Comparison of ENCODE assay signal across 28 cellular contexts in the genomic region with DNA sequence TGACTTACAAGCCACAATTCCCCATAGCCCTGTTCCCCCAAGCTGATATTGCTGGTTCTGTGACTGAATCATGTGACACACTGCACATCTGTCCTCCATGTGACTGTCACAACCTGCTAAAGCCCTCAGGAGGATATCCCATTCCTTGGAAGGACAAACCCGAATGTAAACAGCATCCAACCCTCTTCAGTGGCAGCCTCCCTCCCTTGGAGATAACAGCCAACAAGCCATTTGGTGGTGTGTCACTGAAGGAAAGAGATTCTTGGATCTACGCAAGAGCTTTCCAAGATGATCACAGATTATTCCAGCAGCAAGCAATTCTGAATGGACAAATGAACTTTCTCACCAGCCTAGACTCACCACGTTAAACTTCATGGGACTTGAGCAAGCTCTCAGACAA.
"Had no signal": no experiment of that assay in that cellular context is flagged by ENCODE, and none has a peak within 500 bp of the region (broad histone marks: within the 10 kb centered on the region; RNA-seq: fewer than 3 reads in every experiment).

No MANE protein-coding gene starts in this region.

- H3K27ac ChIP-seq: foreskin keratinocyte, heart right ventricle, pancreas, prostate gland, sigmoid colon, uterus had no signal

- H3K36me3 ChIP-seq: heart right ventricle, pancreas, prostate gland, sigmoid colon, uterus had no signal

- H3K9me3 Mint-ChIP-seq: activated B cell treated with CpG ODN at 0.5 μM for 24 hours; activated CD8-positive, alpha-beta T cell treated with anti-CD3 and anti-CD28 coated beads for 36 hours; activated T-cell treated with anti-CD3 and anti-CD28 coated beads, Interleukin-2, amount 50 U/mL, for 4 hours; activated T-helper 17 cell treated with anti-CD3 and anti-CD28 coated beads, Interleukin-2, amount 50 U/mL, for 72 hours; dendritic cell treated with granulocyte-macrophage colony-stimulating factor and Interleukin-4, amounts not matched to agents 40 ng/mL and 50 ng/mL, for 4 days; endodermal cell; naive thymus-derived CD4-positive, alpha-beta T cell; neural crest cell; stimulated activated effector memory CD8-positive, alpha-beta T cell treated with anti-CD3 and anti-CD28 coated beads, Interleukin-12 subunit alpha, Interleukin-12 subunit beta, amount 100 ng/mL, for 72 hours; stimulated activated naive CD8-positive, alpha-beta T cell treated with anti-CD3 and anti-CD28 coated beads, Interleukin-15, amount 100 ng/mL, for 72 hours had no signal

- H3K4me1 ChIP-seq: heart right ventricle, pancreas, prostate gland, sigmoid colon, uterus had no signal

- DNase-seq: activated B cell treated with CpG ODN at 0.5 μM for 24 hours; activated CD4-positive, alpha-beta T cell treated with anti-CD3 and anti-CD28 coated beads, Interleukin-2, amount 50 U/mL, for 1 hour; activated CD8-positive, alpha-beta T cell treated with anti-CD3 and anti-CD28 coated beads for 36 hours; activated gamma-delta T cell treated with Interleukin-2 at 50 U/mL for 16 hours; activated naive CD4-positive, alpha-beta T cell treated with anti-CD3 and anti-CD28 coated beads, Interleukin-2, amount 50 U/mL, for 16 hours; activated T-cell treated with anti-CD3 and anti-CD28 coated beads, Interleukin-2, amount 50 U/mL, for 4 hours; amniotic stem cell; central memory CD4-positive, alpha-beta T cell; endodermal cell; foreskin keratinocyte; heart right ventricle; midbrain; naive thymus-derived CD4-positive, alpha-beta T cell; pancreas; retina; sigmoid colon; small intestine; stimulated activated CD4-positive, alpha-beta T cell treated with anti-CD3 and anti-CD28 coated beads, Interleukin-4, amount 100 ng/mL, for 24 hours; stimulated activated naive CD8-positive, alpha-beta T cell treated with anti-CD3 and anti-CD28 coated beads, Interleukin-15, amount 100 ng/mL, for 72 hours; substantia nigra; uterus had no signal

- H3K27ac Mint-ChIP-seq: activated B cell treated with CpG ODN at 0.5 μM for 24 hours; activated CD8-positive, alpha-beta T cell treated with anti-CD3 and anti-CD28 coated beads for 36 hours; activated T-helper 17 cell treated with anti-CD3 and anti-CD28 coated beads, Interleukin-2, amount 50 U/mL, for 72 hours; dendritic cell treated with granulocyte-macrophage colony-stimulating factor and Interleukin-4, amounts not matched to agents 40 ng/mL and 50 ng/mL, for 4 days; endodermal cell; naive thymus-derived CD4-positive, alpha-beta T cell; stimulated activated effector memory CD8-positive, alpha-beta T cell treated with anti-CD3 and anti-CD28 coated beads, Interleukin-12 subunit alpha, Interleukin-12 subunit beta, amount 100 ng/mL, for 72 hours; type B pancreatic cell had no signal

- ATAC-seq: activated CD8-positive, alpha-beta T cell treated with anti-CD3 and anti-CD28 coated beads for 36 hours; activated T-cell treated with anti-CD3 and anti-CD28 coated beads, Interleukin-2, amount 50 U/mL, for 4 hours; activated T-helper 17 cell treated with anti-CD3 and anti-CD28 coated beads, Interleukin-2, amount 50 U/mL, for 72 hours; esophagus mucosa; foreskin keratinocyte; heart right ventricle; naive thymus-derived CD4-positive, alpha-beta T cell; pancreas; stimulated activated effector memory CD8-positive, alpha-beta T cell treated with anti-CD3 and anti-CD28 coated beads, Interleukin-12 subunit alpha, Interleukin-12 subunit beta, amount 100 ng/mL, for 72 hours; stimulated activated naive CD8-positive, alpha-beta T cell treated with anti-CD3 and anti-CD28 coated beads, Interleukin-15, amount 100 ng/mL, for 72 hours had no signal

- H3K4me3 ChIP-seq: heart right ventricle, pancreas, prostate gland, sigmoid colon, uterus had no signal

- H3K4me1 Mint-ChIP-seq: activated B cell treated with CpG ODN at 0.5 μM for 24 hours; activated T-helper 17 cell treated with anti-CD3 and anti-CD28 coated beads, Interleukin-2, amount 50 U/mL, for 72 hours; stimulated activated effector memory CD8-positive, alpha-beta T cell treated with anti-CD3 and anti-CD28 coated beads, Interleukin-12 subunit alpha, Interleukin-12 subunit beta, amount 100 ng/mL, for 72 hours; stimulated activated naive CD8-positive, alpha-beta T cell treated with anti-CD3 and anti-CD28 coated beads, Interleukin-15, amount 100 ng/mL, for 72 hours had no signal

- H3K36me3 Mint-ChIP-seq: naive thymus-derived CD4-positive, alpha-beta T cell; stimulated activated effector memory CD8-positive, alpha-beta T cell treated with anti-CD3 and anti-CD28 coated beads, Interleukin-12 subunit alpha, Interleukin-12 subunit beta, amount 100 ng/mL, for 72 hours had no signal

- FAIRE-seq: pancreas, small intestine had no signal

- H3K9me3 ChIP-seq: heart right ventricle, pancreas, prostate gland, sigmoid colon, uterus had no signal

- H3K27me3 Mint-ChIP-seq: activated B cell treated with CpG ODN at 0.5 μM for 24 hours; activated CD8-positive, alpha-beta T cell treated with anti-CD3 and anti-CD28 coated beads for 36 hours; activated T-helper 17 cell treated with anti-CD3 and anti-CD28 coated beads, Interleukin-2, amount 50 U/mL, for 72 hours; stimulated activated naive CD8-positive, alpha-beta T cell treated with anti-CD3 and anti-CD28 coated beads, Interleukin-15, amount 100 ng/mL, for 72 hours; type B pancreatic cell had no signal

- H3K4me3 Mint-ChIP-seq: activated B cell treated with CpG ODN at 0.5 μM for 24 hours; activated CD8-positive, alpha-beta T cell treated with anti-CD3 and anti-CD28 coated beads for 36 hours; activated T-cell treated with anti-CD3 and anti-CD28 coated beads, Interleukin-2, amount 50 U/mL, for 4 hours; activated T-helper 17 cell treated with anti-CD3 and anti-CD28 coated beads, Interleukin-2, amount 50 U/mL, for 72 hours; dendritic cell treated with granulocyte-macrophage colony-stimulating factor and Interleukin-4, amounts not matched to agents 40 ng/mL and 50 ng/mL, for 4 days; endodermal cell; naive thymus-derived CD4-positive, alpha-beta T cell; neural crest cell; stimulated activated effector memory CD8-positive, alpha-beta T cell treated with anti-CD3 and anti-CD28 coated beads, Interleukin-12 subunit alpha, Interleukin-12 subunit beta, amount 100 ng/mL, for 72 hours; stimulated activated naive CD8-positive, alpha-beta T cell treated with anti-CD3 and anti-CD28 coated beads, Interleukin-15, amount 100 ng/mL, for 72 hours; type B pancreatic cell had no signal

- H3K27me3 ChIP-seq: foreskin keratinocyte, pancreas, uterus had no signal
